ENCODE assay signal across 12 cellular contexts in the genomic region with DNA sequence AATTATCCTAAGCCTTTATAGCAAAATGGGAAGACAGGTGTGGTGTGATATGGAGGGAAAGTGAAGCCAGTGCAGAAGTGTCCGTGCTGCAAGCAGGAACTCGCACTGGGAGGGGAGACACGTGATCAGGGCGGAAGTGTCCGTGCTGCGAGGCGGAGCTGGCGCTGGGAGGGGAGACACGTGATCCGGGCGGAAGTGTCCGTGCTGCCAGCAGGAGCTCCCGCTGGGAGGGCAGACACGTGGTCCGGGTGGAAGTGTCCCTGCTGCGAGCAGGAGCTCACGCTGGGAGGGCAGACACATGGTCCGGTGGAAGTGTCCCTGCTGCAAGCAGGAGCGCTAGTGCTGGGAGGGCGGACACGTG. TPM values are rescaled to one million over a fixed set of nuclear protein-coding genes. Genes with fewer than 3 reads are reported as not detected.
DNase-seq lines count a peak whose midpoint lies in the region; ATAC-seq lines count a peak whose summit lies in the region.
"Had no signal": no experiment of that assay in that cellular context is flagged by ENCODE, and none has a peak within 500 bp of the region (broad histone marks: within the 10 kb centered on the region; RNA-seq: fewer than 3 reads in every experiment).

No MANE protein-coding gene starts in this region.

- peak in 1 of 2 donors; percentile 39 for ATAC-seq in activated naive CD4-positive, alpha-beta T cell treated with anti-CD3 and anti-CD28 coated beads, Interleukin-2, amount 50 U/mL, for 72 hours
- ATAC-seq in HG03378 (IDR thresholded peaks at IDR 0.05; ENCODE audit: unreplicated experiment), result no peak

- H3K27me3 Mint-ChIP-seq in activated naive CD4-positive, alpha-beta T cell treated with anti-CD3 and anti-CD28 coated beads, Interleukin-2, amount 10 ng/mL, durations not matched to agents 7 days and 5 days, result no peaks in the 10 kb centered on the region
- no peaks in the 10 kb centered on the region for H3K27me3 Mint-ChIP-seq in activated T-helper 1 cell treated with anti-CD3 and anti-CD28 coated beads, Interleukin-12 subunit alpha, Interleukin-12 subunit beta, Interleukin-2, Interleukin-4 antibody, amounts not matched to agents 30 ng/mL and 10 ng/mL and 1 ng/mL, durations not matched to agents 14 hours and 24 hours and 36 hours (ENCODE audit: insufficient read depth)
- H3K27me3 Mint-ChIP-seq in activated T-helper 2 cell treated with anti-CD3 and anti-CD28 coated beads, Interferon-gamma antibody, Interleukin-2, Interleukin-4, amounts not matched to agents 10 μg/mL and 5 μg/mL and 100 μg/mL, durations not matched to agents 14 hours and 24 hours and 36 hours (ENCODE audit: low read depth), result no peaks in the 10 kb centered on the region
- H3K27me3 Mint-ChIP-seq: type B pancreatic cell had no signal

- no peak for DNase-seq in activated naive CD4-positive, alpha-beta T cell treated with anti-CD3 and anti-CD28 coated beads, Interleukin-2, amount 50 U/mL, for 72 hours (ENCODE audit: low spot score in 2 of 2)
- DNase-seq in activated naive CD4-positive, alpha-beta T cell treated with anti-CD3 and anti-CD28 coated beads, Interleukin-2, amount 10 ng/mL, durations not matched to agents 7 days and 5 days, result no peak
- DNase-seq in NCI-H69 (lab: John Stamatoyannopoulos, UW) (peak; percentile 99), dermis blood vessel endothelial cell (peak; percentile 57), renal cortical epithelial cell (ENCODE audit: low read depth) (peak; percentile 90)
- DNase-seq in activated T-helper 1 cell treated with anti-CD3 and anti-CD28 coated beads, Interleukin-12 subunit alpha, Interleukin-12 subunit beta, Interleukin-2, Interleukin-4 antibody, amounts not matched to agents 30 ng/mL and 10 ng/mL and 1 ng/mL, durations not matched to agents 14 hours and 24 hours and 36 hours (ENCODE audit: low spot score), result no peak
- no peak for DNase-seq in activated T-helper 2 cell treated with anti-CD3 and anti-CD28 coated beads, Interferon-gamma antibody, Interleukin-2, Interleukin-4, amounts not matched to agents 10 μg/mL and 5 μg/mL and 100 μg/mL, durations not matched to agents 14 hours and 24 hours and 36 hours (ENCODE audit: low spot score)
- DNase-seq: activated CD4-positive, alpha-beta T cell treated with anti-CD3 and anti-CD28 coated beads, Interleukin-2, amount 50 U/mL, for 48 hours; islet precursor cell; SIG-M5 had no signal

- no peaks in the 10 kb centered on the region for H3K4me1 Mint-ChIP-seq in activated naive CD4-positive, alpha-beta T cell treated with anti-CD3 and anti-CD28 coated beads, Interleukin-2, amount 10 ng/mL, durations not matched to agents 7 days and 5 days
- H3K4me1 Mint-ChIP-seq in activated T-helper 1 cell treated with anti-CD3 and anti-CD28 coated beads, Interleukin-12 subunit alpha, Interleukin-12 subunit beta, Interleukin-2, Interleukin-4 antibody, amounts not matched to agents 30 ng/mL and 10 ng/mL and 1 ng/mL, durations not matched to agents 14 hours and 24 hours and 36 hours (ENCODE audit: low read depth), result no peaks in the 10 kb centered on the region
- H3K4me1 Mint-ChIP-seq in activated T-helper 2 cell treated with anti-CD3 and anti-CD28 coated beads, Interferon-gamma antibody, Interleukin-2, Interleukin-4, amounts not matched to agents 10 μg/mL and 5 μg/mL and 100 μg/mL, durations not matched to agents 14 hours and 24 hours and 36 hours (ENCODE audit: low read depth), result no peaks in the 10 kb centered on the region

- H3K4me3 Mint-ChIP-seq in activated naive CD4-positive, alpha-beta T cell treated with anti-CD3 and anti-CD28 coated beads, Interleukin-2, amount 10 ng/mL, durations not matched to agents 7 days and 5 days, result no peak overlapping the region
- no peak overlapping the region for H3K4me3 Mint-ChIP-seq in activated T-helper 1 cell treated with anti-CD3 and anti-CD28 coated beads, Interleukin-12 subunit alpha, Interleukin-12 subunit beta, Interleukin-2, Interleukin-4 antibody, amounts not matched to agents 30 ng/mL and 10 ng/mL and 1 ng/mL, durations not matched to agents 14 hours and 24 hours and 36 hours
- no peak overlapping the region for H3K4me3 Mint-ChIP-seq in activated T-helper 2 cell treated with anti-CD3 and anti-CD28 coated beads, Interferon-gamma antibody, Interleukin-2, Interleukin-4, amounts not matched to agents 10 μg/mL and 5 μg/mL and 100 μg/mL, durations not matched to agents 14 hours and 24 hours and 36 hours (ENCODE audit: low read depth)
- H3K4me3 Mint-ChIP-seq: type B pancreatic cell had no signal

- H3K9me3 Mint-ChIP-seq in activated naive CD4-positive, alpha-beta T cell treated with anti-CD3 and anti-CD28 coated beads, Interleukin-2, amount 50 U/mL, for 72 hours, result no peaks in the 10 kb centered on the region
- no peaks in the 10 kb centered on the region for H3K9me3 Mint-ChIP-seq in activated naive CD4-positive, alpha-beta T cell treated with anti-CD3 and anti-CD28 coated beads, Interleukin-2, amount 10 ng/mL, durations not matched to agents 7 days and 5 days
- no peaks in the 10 kb centered on the region for H3K9me3 Mint-ChIP-seq in activated T-helper 1 cell treated with anti-CD3 and anti-CD28 coated beads, Interleukin-12 subunit alpha, Interleukin-12 subunit beta, Interleukin-2, Interleukin-4 antibody, amounts not matched to agents 30 ng/mL and 10 ng/mL and 1 ng/mL, durations not matched to agents 14 hours and 24 hours and 36 hours
- H3K9me3 Mint-ChIP-seq in activated T-helper 2 cell treated with anti-CD3 and anti-CD28 coated beads, Interferon-gamma antibody, Interleukin-2, Interleukin-4, amounts not matched to agents 10 μg/mL and 5 μg/mL and 100 μg/mL, durations not matched to agents 14 hours and 24 hours and 36 hours, result no peaks in the 10 kb centered on the region
- H3K9me3 Mint-ChIP-seq: type B pancreatic cell had no signal

- H3K27ac Mint-ChIP-seq in activated naive CD4-positive, alpha-beta T cell treated with anti-CD3 and anti-CD28 coated beads, Interleukin-2, amount 50 U/mL, for 72 hours, result peak overlapping the region; percentile 4 to 81
- no peak overlapping the region for H3K27ac Mint-ChIP-seq in activated naive CD4-positive, alpha-beta T cell treated with anti-CD3 and anti-CD28 coated beads, Interleukin-2, amount 10 ng/mL, durations not matched to agents 7 days and 5 days
- H3K27ac Mint-ChIP-seq in activated T-helper 1 cell treated with anti-CD3 and anti-CD28 coated beads, Interleukin-12 subunit alpha, Interleukin-12 subunit beta, Interleukin-2, Interleukin-4 antibody, amounts not matched to agents 30 ng/mL and 10 ng/mL and 1 ng/mL, durations not matched to agents 14 hours and 24 hours and 36 hours, result no peak overlapping the region
- no peak overlapping the region for H3K27ac Mint-ChIP-seq in activated T-helper 2 cell treated with anti-CD3 and anti-CD28 coated beads, Interferon-gamma antibody, Interleukin-2, Interleukin-4, amounts not matched to agents 10 μg/mL and 5 μg/mL and 100 μg/mL, durations not matched to agents 14 hours and 24 hours and 36 hours

- CTCF ChIA-PET in activated naive CD4-positive, alpha-beta T cell treated with anti-CD3 and anti-CD28 coated beads, Interleukin-2, amount 10 ng/mL, durations not matched to agents 7 days and 5 days (lab: Charles Lee), result interaction anchor here (1.1 kb wide), 1 partner anchor 10 kb away, joined by 3 read pairs; no protein-coding TSS in a partner anchor

- peaks cover 0 to 8% of the 10 kb centered on the region in 2 donors for H3K36me3 Mint-ChIP-seq in activated naive CD4-positive, alpha-beta T cell treated with anti-CD3 and anti-CD28 coated beads, Interleukin-2, amount 50 U/mL, for 72 hours
- H3K36me3 Mint-ChIP-seq in activated naive CD4-positive, alpha-beta T cell treated with anti-CD3 and anti-CD28 coated beads, Interleukin-2, amount 10 ng/mL, durations not matched to agents 7 days and 5 days, result peaks cover 14% of the 10 kb centered on the region
- H3K36me3 Mint-ChIP-seq in activated T-helper 1 cell treated with anti-CD3 and anti-CD28 coated beads, Interleukin-12 subunit alpha, Interleukin-12 subunit beta, Interleukin-2, Interleukin-4 antibody, amounts not matched to agents 30 ng/mL and 10 ng/mL and 1 ng/mL, durations not matched to agents 14 hours and 24 hours and 36 hours (ENCODE audit: low read depth), result peaks cover 14% of the 10 kb centered on the region
- H3K36me3 Mint-ChIP-seq in activated T-helper 2 cell treated with anti-CD3 and anti-CD28 coated beads, Interferon-gamma antibody, Interleukin-2, Interleukin-4, amounts not matched to agents 10 μg/mL and 5 μg/mL and 100 μg/mL, durations not matched to agents 14 hours and 24 hours and 36 hours (ENCODE audit: low read depth), result peaks cover 26% of the 10 kb centered on the region

- intact Hi-C loops in activated T-helper 1 cell treated with anti-CD3 and anti-CD28 coated beads, Interleukin-12 subunit alpha, Interleukin-12 subunit beta, Interleukin-2, Interleukin-4 antibody, amounts not matched to agents 30 ng/mL and 10 ng/mL and 1 ng/mL, durations not matched to agents 14 hours and 24 hours and 36 hours (cut with micrococcal nuclease), result no loop called here
- intact Hi-C loops in activated T-helper 2 cell treated with anti-CD3 and anti-CD28 coated beads, Interferon-gamma antibody, Interleukin-2, Interleukin-4, amounts not matched to agents 10 μg/mL and 5 μg/mL and 100 μg/mL, durations not matched to agents 14 hours and 24 hours and 36 hours (cut with micrococcal nuclease), result no loop called here

RNA-seq across cellular contexts. Expression of a gene that starts 40.5 kb away (rescaled TPM):
- 10 to 100 TPM; 12.1 to 54.1 TPM for total RNA-seq in activated naive CD4-positive, alpha-beta T cell treated with anti-CD3 and anti-CD28 coated beads, Interleukin-2, amount 50 U/mL, for 72 hours
- total RNA-seq in dermis blood vessel endothelial cell (77.9 and 82.4 TPM in 2 replicates), renal cortical epithelial cell (15.3 and 35.7 TPM in 2 replicates)
- total RNA-seq in activated T-helper 1 cell treated with anti-CD3 and anti-CD28 coated beads, Interleukin-12 subunit alpha, Interleukin-12 subunit beta, Interleukin-2, Interleukin-4 antibody, amounts not matched to agents 30 ng/mL and 10 ng/mL and 1 ng/mL, durations not matched to agents 14 hours and 24 hours and 36 hours, result 37.0 and 37.8 TPM in 2 replicates
- 31.5 and 38.9 TPM in 2 replicates for total RNA-seq in activated T-helper 2 cell treated with anti-CD3 and anti-CD28 coated beads, Interferon-gamma antibody, Interleukin-2, Interleukin-4, amounts not matched to agents 10 μg/mL and 5 μg/mL and 100 μg/mL, durations not matched to agents 14 hours and 24 hours and 36 hours

RNA-seq across cellular contexts. Expression of a gene that starts 41.1 kb away (rescaled TPM):
- 10 to 100 TPM; 10.7 to 40.4 TPM for total RNA-seq in activated naive CD4-positive, alpha-beta T cell treated with anti-CD3 and anti-CD28 coated beads, Interleukin-2, amount 50 U/mL, for 72 hours
- total RNA-seq in dermis blood vessel endothelial cell (19.2 and 40.7 TPM in 2 replicates), renal cortical epithelial cell (24.1 and 57.3 TPM in 2 replicates)
- total RNA-seq in activated T-helper 1 cell treated with anti-CD3 and anti-CD28 coated beads, Interleukin-12 subunit alpha, Interleukin-12 subunit beta, Interleukin-2, Interleukin-4 antibody, amounts not matched to agents 30 ng/mL and 10 ng/mL and 1 ng/mL, durations not matched to agents 14 hours and 24 hours and 36 hours, result 42.7 and 52.4 TPM in 2 replicates
- 41.5 and 41.7 TPM in 2 replicates for total RNA-seq in activated T-helper 2 cell treated with anti-CD3 and anti-CD28 coated beads, Interferon-gamma antibody, Interleukin-2, Interleukin-4, amounts not matched to agents 10 μg/mL and 5 μg/mL and 100 μg/mL, durations not matched to agents 14 hours and 24 hours and 36 hours

Comparison
In these comparisons a context has a peak if more than half of its experiments do, and no peak if none do; other contexts are left out.
1. H3K27ac Mint-ChIP-seq: peak in activated naive CD4-positive, alpha-beta T cell treated with anti-CD3 and anti-CD28 coated beads, Interleukin-2, amount 50 U/mL, for 72 hours (2 of 2); none in activated naive CD4-positive, alpha-beta T cell treated with anti-CD3 and anti-CD28 coated beads, Interleukin-2, amount 10 ng/mL, durations not matched to agents 7 days and 5 days (single experiment), activated T-helper 1 cell treated with anti-CD3 and anti-CD28 coated beads, Interleukin-12 subunit alpha, Interleukin-12 subunit beta, Interleukin-2, Interleukin-4 antibody, amounts not matched to agents 30 ng/mL and 10 ng/mL and 1 ng/mL, durations not matched to agents 14 hours and 24 hours and 36 hours (single experiment) and activated T-helper 2 cell treated with anti-CD3 and anti-CD28 coated beads, Interferon-gamma antibody, Interleukin-2, Interleukin-4, amounts not matched to agents 10 μg/mL and 5 μg/mL and 100 μg/mL, durations not matched to agents 14 hours and 24 hours and 36 hours (single experiment).
2. DNase-seq: peak in NCI-H69 (single experiment), dermis blood vessel endothelial cell (single experiment) and renal cortical epithelial cell (single experiment); none in activated naive CD4-positive, alpha-beta T cell treated with anti-CD3 and anti-CD28 coated beads, Interleukin-2, amount 50 U/mL, for 72 hours (0 of 2), activated naive CD4-positive, alpha-beta T cell treated with anti-CD3 and anti-CD28 coated beads, Interleukin-2, amount 10 ng/mL, durations not matched to agents 7 days and 5 days (single experiment), activated T-helper 1 cell treated with anti-CD3 and anti-CD28 coated beads, Interleukin-12 subunit alpha, Interleukin-12 subunit beta, Interleukin-2, Interleukin-4 antibody, amounts not matched to agents 30 ng/mL and 10 ng/mL and 1 ng/mL, durations not matched to agents 14 hours and 24 hours and 36 hours (single experiment) and activated T-helper 2 cell treated with anti-CD3 and anti-CD28 coated beads, Interferon-gamma antibody, Interleukin-2, Interleukin-4, amounts not matched to agents 10 μg/mL and 5 μg/mL and 100 μg/mL, durations not matched to agents 14 hours and 24 hours and 36 hours (single experiment).